In the genomic region with DNA sequence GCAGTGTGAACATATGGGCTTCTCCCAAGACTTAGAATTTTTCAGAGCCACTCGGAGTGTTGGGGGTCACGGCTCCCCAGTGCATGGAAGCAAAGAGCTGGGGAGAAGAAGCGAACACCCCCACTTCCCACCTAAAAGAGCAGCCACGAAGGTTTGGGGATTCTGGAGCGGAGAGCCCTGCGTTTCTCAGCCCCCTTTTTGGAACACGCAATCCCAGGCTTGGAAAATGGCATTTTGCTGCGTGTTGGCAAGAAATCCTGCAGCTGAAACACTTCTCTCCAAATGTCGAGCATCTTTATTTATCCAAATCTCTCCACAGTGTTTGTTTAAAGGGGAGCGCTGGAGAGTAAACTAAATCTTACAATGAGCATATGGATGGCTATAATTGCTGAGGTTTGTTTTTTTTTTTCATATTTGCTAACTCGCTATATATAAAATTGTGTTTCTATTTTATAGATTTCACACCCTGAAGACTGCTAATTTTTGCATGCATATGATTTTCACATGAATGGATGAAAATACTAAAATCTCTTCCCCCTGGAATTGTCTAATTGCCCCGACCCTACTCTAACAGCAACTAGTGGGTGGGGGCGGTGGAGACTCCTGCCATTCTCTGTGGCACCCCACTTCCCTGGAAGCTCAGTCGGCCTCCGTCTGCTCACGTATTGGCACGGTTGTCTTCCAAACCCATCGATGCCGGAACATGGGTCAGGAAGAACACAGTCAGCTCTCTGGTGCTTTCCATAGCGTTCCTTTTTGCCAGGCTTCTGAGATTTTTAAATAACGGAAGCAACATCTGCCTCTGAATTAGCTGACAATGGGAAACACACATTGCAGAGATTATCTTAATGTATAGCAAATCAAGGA, we compare ENCODE assay signal across 1 cellular context.
TF ChIP-seq lines count a peak whose summit lies in the region.

No MANE protein-coding gene starts in this region.

TF ChIP-seq in SK-N-SH treated with all-trans-retinoic acid at 6 μM for 48 hours, 23 proteins besides CTCF, POLR2A, EP300 and RAD21 (continued from another document):
- TF ChIP-seq, protein P1, sequence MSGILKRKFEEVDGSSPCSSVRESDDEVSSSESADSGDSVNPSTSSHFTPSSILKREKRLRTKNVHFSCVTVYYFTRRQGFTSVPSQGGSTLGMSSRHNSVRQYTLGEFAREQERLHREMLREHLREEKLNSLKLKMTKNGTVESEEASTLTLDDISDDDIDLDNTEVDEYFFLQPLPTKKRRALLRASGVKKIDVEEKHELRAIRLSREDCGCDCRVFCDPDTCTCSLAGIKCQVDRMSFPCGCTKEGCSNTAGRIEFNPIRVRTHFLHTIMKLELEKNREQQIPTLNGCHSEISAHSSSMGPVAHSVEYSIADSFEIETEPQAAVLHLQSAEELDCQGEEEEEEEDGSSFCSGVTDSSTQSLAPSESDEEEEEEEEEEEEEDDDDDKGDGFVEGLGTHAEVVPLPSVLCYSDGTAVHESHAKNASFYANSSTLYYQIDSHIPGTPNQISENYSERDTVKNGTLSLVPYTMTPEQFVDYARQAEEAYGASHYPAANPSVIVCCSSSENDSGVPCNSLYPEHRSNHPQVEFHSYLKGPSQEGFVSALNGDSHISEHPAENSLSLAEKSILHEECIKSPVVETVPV (CRISPR knock-in tag; IDR thresholded peaks at IDR 0.05): no peak
- TF ChIP-seq BACH2 (CRISPR knock-in tag; IDR thresholded peaks at IDR 0.05; ENCODE audit: borderline replicate concordance): no peak
- TF ChIP-seq GLIS3 (CRISPR knock-in tag; IDR thresholded peaks at IDR 0.05): no peak
- TF ChIP-seq, protein P2, sequence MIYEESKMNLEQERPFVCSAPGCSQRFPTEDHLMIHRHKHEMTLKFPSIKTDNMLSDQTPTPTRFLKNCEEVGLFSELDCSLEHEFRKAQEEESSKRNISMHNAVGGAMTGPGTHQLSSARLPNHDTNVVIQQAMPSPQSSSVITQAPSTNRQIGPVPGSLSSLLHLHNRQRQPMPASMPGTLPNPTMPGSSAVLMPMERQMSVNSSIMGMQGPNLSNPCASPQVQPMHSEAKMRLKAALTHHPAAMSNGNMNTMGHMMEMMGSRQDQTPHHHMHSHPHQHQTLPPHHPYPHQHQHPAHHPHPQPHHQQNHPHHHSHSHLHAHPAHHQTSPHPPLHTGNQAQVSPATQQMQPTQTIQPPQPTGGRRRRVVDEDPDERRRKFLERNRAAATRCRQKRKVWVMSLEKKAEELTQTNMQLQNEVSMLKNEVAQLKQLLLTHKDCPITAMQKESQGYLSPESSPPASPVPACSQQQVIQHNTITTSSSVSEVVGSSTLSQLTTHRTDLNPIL (CRISPR knock-in tag; IDR thresholded peaks at IDR 0.05; ENCODE audit: low read depth): no peak
- TF ChIP-seq TCF4 (CRISPR knock-in tag; IDR thresholded peaks at IDR 0.05; ENCODE audit: borderline replicate concordance): no peak
- no peak for TF ChIP-seq ZFP3 (CRISPR knock-in tag; IDR thresholded peaks at IDR 0.05)
- TF ChIP-seq, protein P3, sequence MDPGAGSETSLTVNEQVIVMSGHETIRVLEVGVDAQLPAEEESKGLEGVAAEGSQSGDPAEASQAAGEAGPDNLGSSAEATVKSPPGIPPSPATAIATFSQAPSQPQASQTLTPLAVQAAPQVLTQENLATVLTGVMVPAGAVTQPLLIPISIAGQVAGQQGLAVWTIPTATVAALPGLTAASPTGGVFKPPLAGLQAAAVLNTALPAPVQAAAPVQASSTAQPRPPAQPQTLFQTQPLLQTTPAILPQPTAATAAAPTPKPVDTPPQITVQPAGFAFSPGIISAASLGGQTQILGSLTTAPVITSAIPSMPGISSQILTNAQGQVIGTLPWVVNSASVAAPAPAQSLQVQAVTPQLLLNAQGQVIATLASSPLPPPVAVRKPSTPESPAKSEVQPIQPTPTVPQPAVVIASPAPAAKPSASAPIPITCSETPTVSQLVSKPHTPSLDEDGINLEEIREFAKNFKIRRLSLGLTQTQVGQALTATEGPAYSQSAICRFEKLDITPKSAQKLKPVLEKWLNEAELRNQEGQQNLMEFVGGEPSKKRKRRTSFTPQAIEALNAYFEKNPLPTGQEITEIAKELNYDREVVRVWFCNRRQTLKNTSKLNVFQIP (CRISPR knock-in tag; IDR thresholded peaks at IDR 0.05; ENCODE audit: borderline replicate concordance, low read depth): no peak
- TF ChIP-seq ZNF70 (CRISPR knock-in tag; IDR thresholded peaks at IDR 0.05): no peak
- no peak for TF ChIP-seq TOX (CRISPR knock-in tag; IDR thresholded peaks at IDR 0.05; ENCODE audit: borderline replicate concordance)
- TF ChIP-seq, protein P4, sequence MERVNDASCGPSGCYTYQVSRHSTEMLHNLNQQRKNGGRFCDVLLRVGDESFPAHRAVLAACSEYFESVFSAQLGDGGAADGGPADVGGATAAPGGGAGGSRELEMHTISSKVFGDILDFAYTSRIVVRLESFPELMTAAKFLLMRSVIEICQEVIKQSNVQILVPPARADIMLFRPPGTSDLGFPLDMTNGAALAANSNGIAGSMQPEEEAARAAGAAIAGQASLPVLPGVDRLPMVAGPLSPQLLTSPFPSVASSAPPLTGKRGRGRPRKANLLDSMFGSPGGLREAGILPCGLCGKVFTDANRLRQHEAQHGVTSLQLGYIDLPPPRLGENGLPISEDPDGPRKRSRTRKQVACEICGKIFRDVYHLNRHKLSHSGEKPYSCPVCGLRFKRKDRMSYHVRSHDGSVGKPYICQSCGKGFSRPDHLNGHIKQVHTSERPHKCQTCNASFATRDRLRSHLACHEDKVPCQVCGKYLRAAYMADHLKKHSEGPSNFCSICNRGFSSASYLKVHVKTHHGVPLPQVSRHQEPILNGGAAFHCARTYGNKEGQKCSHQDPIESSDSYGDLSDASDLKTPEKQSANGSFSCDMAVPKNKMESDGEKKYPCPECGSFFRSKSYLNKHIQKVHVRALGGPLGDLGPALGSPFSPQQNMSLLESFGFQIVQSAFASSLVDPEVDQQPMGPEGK (CRISPR knock-in tag; IDR thresholded peaks at IDR 0.05; ENCODE audit: borderline replicate concordance): no peak
- no peak for TF ChIP-seq ZNF8 (CRISPR knock-in tag; IDR thresholded peaks at IDR 0.05)
- no peak for TF ChIP-seq SNAI2 (CRISPR knock-in tag; IDR thresholded peaks at IDR 0.05)
- no peak for TF ChIP-seq PPARA (CRISPR knock-in tag; IDR thresholded peaks at IDR 0.05; ENCODE audit: borderline replicate concordance)
- TF ChIP-seq, protein P5, sequence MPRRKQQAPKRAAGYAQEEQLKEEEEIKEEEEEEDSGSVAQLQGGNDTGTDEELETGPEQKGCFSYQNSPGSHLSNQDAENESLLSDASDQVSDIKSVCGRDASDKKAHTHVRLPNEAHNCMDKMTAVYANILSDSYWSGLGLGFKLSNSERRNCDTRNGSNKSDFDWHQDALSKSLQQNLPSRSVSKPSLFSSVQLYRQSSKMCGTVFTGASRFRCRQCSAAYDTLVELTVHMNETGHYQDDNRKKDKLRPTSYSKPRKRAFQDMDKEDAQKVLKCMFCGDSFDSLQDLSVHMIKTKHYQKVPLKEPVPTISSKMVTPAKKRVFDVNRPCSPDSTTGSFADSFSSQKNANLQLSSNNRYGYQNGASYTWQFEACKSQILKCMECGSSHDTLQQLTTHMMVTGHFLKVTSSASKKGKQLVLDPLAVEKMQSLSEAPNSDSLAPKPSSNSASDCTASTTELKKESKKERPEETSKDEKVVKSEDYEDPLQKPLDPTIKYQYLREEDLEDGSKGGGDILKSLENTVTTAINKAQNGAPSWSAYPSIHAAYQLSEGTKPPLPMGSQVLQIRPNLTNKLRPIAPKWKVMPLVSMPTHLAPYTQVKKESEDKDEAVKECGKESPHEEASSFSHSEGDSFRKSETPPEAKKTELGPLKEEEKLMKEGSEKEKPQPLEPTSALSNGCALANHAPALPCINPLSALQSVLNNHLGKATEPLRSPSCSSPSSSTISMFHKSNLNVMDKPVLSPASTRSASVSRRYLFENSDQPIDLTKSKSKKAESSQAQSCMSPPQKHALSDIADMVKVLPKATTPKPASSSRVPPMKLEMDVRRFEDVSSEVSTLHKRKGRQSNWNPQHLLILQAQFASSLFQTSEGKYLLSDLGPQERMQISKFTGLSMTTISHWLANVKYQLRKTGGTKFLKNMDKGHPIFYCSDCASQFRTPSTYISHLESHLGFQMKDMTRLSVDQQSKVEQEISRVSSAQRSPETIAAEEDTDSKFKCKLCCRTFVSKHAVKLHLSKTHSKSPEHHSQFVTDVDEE (CRISPR knock-in tag; IDR thresholded peaks at IDR 0.05): no peak
- no peak for TF ChIP-seq ZFP30 (CRISPR knock-in tag; IDR thresholded peaks at IDR 0.05)
- no peak for TF ChIP-seq ESRRG (CRISPR knock-in tag; IDR thresholded peaks at IDR 0.05)
- TF ChIP-seq RARB (CRISPR knock-in tag; IDR thresholded peaks at IDR 0.05): no peak
